In the genomic region with DNA sequence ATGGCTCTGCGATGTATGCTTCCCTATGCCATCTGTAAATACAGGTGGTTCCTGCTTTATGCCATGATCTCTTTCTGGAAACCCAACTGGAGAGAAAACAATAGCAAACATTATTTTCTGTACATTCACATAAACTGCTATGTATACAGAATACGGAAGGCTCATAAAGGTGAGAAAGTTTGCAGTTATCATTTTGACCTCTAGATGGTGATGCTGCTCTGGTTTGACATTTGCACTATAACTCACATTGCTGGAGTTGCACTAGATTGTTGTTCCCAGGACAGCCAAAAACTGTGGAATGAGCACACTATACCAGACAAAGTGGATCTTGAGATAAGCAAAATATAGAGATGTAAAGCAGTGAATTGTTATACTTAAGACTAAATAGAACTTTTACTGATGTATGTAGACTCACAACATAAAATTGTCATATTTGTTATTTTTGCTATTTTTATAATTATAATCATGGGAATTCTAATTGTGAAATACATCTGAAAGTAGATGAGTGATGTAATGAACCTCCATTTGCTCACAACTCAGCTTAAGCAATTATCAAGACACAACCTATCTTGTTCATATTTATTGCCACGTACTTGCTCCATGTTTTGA, we compare ENCODE assay signal across 8 cellular contexts.
DNase-seq lines count a peak whose midpoint lies in the region; ATAC-seq, FAIRE-seq and TF ChIP-seq lines count a peak whose summit lies in the region.

No MANE protein-coding gene starts in this region.

- FAIRE-seq in H54 (lab: Jason Lieb, UNC), result peak; percentile 95

- DNase-seq in H54 (ENCODE audit: insufficient read length, low spot score), result no peak
- peak; percentile 50 for DNase-seq in LoVo (ENCODE audit: low spot score)
- DNase-seq in SK-N-MC (ENCODE audit: low read depth, low spot score), result peak; percentile 78
- DNase-seq in globus pallidus (ENCODE audit: low spot score), result peak; percentile 29
- peak; percentile 6 for DNase-seq in stromal cell of bone marrow (ENCODE audit: low read depth)
- no peak for DNase-seq in T-cell
- DNase-seq in GM19238 (ENCODE audit: insufficient read length, low spot score), result no peak

- no peak overlapping the region for H3K9ac ChIP-seq in SK-N-MC (ENCODE audit: insufficient read length)

- H3K27ac ChIP-seq in SK-N-MC, result no peak overlapping the region

- no peak overlapping the region for H3K4me3 Mint-ChIP-seq in T-cell

- H3K4me3 ChIP-seq in SK-N-MC, result no peak overlapping the region

- POLR2A ChIA-PET in T-cell (lab: Charles Lee), result no interaction called here

- no peaks in the 10 kb centered on the region for H3K4me1 Mint-ChIP-seq in T-cell

- TF ChIP-seq CTCF in GM12874 (IDR thresholded peaks at IDR 0.05; ENCODE audit: insufficient read depth, low read depth, low read length), result peak; percentile 59

- no peaks in the 10 kb centered on the region for H3K9me3 ChIP-seq in SK-N-MC (ENCODE audit: low read depth, low read length)

- TF ChIP-seq POLR2A in H54 (IDR thresholded peaks at IDR 0.05; ENCODE audit: low read depth, low read length), result no peak

- H3K27ac Mint-ChIP-seq in T-cell, result no peak overlapping the region

- H3K9me3 Mint-ChIP-seq in T-cell, result peaks cover 7 to 12% (median 12%) of the 10 kb centered on the region in 3 donors

- CTCF ChIA-PET in T-cell (lab: Charles Lee), result no interaction called here

- H3K36me3 ChIP-seq in SK-N-MC (ENCODE audit: insufficient read depth, low read length), result no peaks in the 10 kb centered on the region

- no peaks in the 10 kb centered on the region for H3K36me3 Mint-ChIP-seq in T-cell

- no peak for ATAC-seq in T-cell (replicated peaks in 1 of 4)

- no peaks in the 10 kb centered on the region for H3K27me3 Mint-ChIP-seq in T-cell

Comparison
In these comparisons a context has a peak if more than half of its experiments do, and no peak if none do; other contexts are left out.
1. DNase-seq: peak in LoVo (single experiment), SK-N-MC (single experiment), globus pallidus (single experiment) and stromal cell of bone marrow (single experiment); none in H54 (single experiment), T-cell (0 of 34) and GM19238 (single experiment).